In the genomic region with DNA sequence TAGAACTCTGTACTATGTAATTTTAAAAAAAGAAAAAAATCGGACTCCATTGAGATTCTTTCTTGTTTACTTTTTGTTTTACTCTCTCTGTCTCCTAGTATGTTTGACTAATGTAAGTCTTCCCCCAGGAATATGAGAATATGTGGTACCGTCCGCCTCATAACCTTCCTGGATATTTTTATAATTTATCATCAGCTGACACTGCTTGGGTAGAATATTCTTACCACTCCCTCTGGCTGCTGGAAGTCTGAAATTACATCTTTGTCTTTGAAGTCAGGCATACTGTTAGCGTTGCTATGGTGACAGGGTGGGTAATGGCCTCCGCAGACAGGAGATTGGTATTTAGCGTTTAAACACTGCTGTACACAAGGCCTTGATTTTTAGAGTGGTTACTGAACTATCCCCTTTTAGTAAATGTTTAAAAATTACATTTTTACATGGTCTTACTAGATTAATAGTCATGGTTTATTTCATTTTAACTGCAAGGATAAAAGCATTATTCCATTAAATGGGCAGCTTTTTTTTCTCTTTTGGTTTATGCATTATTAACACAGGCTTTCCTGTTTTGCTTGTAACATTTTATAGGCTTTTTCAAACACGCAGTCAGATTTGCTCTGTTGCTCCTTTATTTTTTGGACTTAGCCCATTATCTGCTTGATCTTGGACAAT, we compare ENCODE assay signal across 8 cellular contexts.
DNase-seq lines count a peak whose midpoint lies in the region; TF ChIP-seq lines count a peak whose summit lies in the region.

No MANE protein-coding gene starts in this region.

- no peaks in the 10 kb centered on the region for H3K9me3 Mint-ChIP-seq in activated CD4-positive, alpha-beta memory T cell treated with anti-CD3 and anti-CD28 coated beads for 36 hours
- H3K9me3 Mint-ChIP-seq in activated CD4-positive, alpha-beta memory T cell treated with anti-CD3 and anti-CD28 coated beads, Interleukin-2, amount 10 ng/mL, durations not matched to agents 7 days and 5 days: no peaks in the 10 kb centered on the region
- H3K9me3 Mint-ChIP-seq in CD14-positive monocyte: peaks cover 0 to 3% (median 0%) of the 10 kb centered on the region in 7 donors

- POLR2A ChIA-PET in activated CD4-positive, alpha-beta memory T cell treated with anti-CD3 and anti-CD28 coated beads for 36 hours (lab: Charles Lee): no interaction called here
- POLR2A ChIA-PET in activated CD4-positive, alpha-beta memory T cell treated with anti-CD3 and anti-CD28 coated beads, Interleukin-2, amount 10 ng/mL, durations not matched to agents 7 days and 5 days (lab: Charles Lee): interaction anchor here (0.9 kb wide), 1 partner anchor 10 kb away, joined by 3 read pairs; no protein-coding TSS in a partner anchor

- peaks cover 97% of the 10 kb centered on the region for H3K79me2 ChIP-seq in Loucy (ENCODE audit: insufficient read depth, low read length)
- H3K79me2 ChIP-seq in osteoblast (ENCODE audit: insufficient read depth, low read length): peaks cover 71% of the 10 kb centered on the region

- H3K4me2 ChIP-seq in Loucy (ENCODE audit: low read depth, low read length, poor library complexity, severe bottlenecking) (peak overlapping the region; percentile 73), osteoblast (ENCODE audit: insufficient read depth, low read length) (peak overlapping the region; percentile 91)

- CTCF ChIA-PET in activated CD4-positive, alpha-beta memory T cell treated with anti-CD3 and anti-CD28 coated beads for 36 hours (lab: Charles Lee): interaction anchor here (1.3 kb wide), 1 partner anchor 10 kb away, joined by 3 read pairs; no protein-coding TSS in a partner anchor
- CTCF ChIA-PET in activated CD4-positive, alpha-beta memory T cell treated with anti-CD3 and anti-CD28 coated beads, Interleukin-2, amount 10 ng/mL, durations not matched to agents 7 days and 5 days (lab: Charles Lee): interaction anchor here (0.7 kb wide), 1 partner anchor 83 kb away, joined by 3 read pairs; no protein-coding TSS in a partner anchor

- H2AFZ ChIP-seq in Loucy (ENCODE audit: low read length) (no peak overlapping the region), osteoblast (ENCODE audit: low read length) (peak overlapping the region; percentile 30)

- H3K9me3 ChIP-seq in Loucy (ENCODE audit: insufficient read depth, low read depth, low read length): no peaks in the 10 kb centered on the region
- no peaks in the 10 kb centered on the region for H3K9me3 ChIP-seq in osteoblast (ENCODE audit: low read depth, low read length)

- intact Hi-C loops in activated CD4-positive, alpha-beta memory T cell treated with anti-CD3 and anti-CD28 coated beads for 36 hours (cut with micrococcal nuclease): loop anchor here (10.0 kb wide), 1 partner anchor 259 kb away; no protein-coding TSS in a partner anchor
- intact Hi-C loops in CD14-positive monocyte (cut with micrococcal nuclease): no loop called here

- peak; percentile 41 for DNase-seq in activated CD4-positive, alpha-beta memory T cell treated with anti-CD3 and anti-CD28 coated beads for 36 hours
- DNase-seq in activated CD4-positive, alpha-beta memory T cell treated with anti-CD3 and anti-CD28 coated beads, Interleukin-2, amount 10 ng/mL, durations not matched to agents 7 days and 5 days: no peak
- DNase-seq in T-helper 22 cell (ENCODE audit: low read depth): peak; percentile 14
- peak; percentile 98 for DNase-seq in fibroblast of the aortic adventitia (ENCODE audit: low read depth)
- peak; percentile 96 for DNase-seq in osteoblast (ENCODE audit: insufficient read length, low spot score, missing footprints)
- no peak for DNase-seq in stimulated activated CD4-positive, alpha-beta T cell treated with anti-CD3 and anti-CD28 coated beads, Interleukin-2, amount 100 ng/mL, for 48 hours
- no peak for DNase-seq in CD14-positive monocyte (ENCODE audit: low spot score)

- H3K27me3 ChIP-seq in Loucy (ENCODE audit: insufficient read depth, low read length, poor library complexity, severe bottlenecking) (no peaks in the 10 kb centered on the region), osteoblast (ENCODE audit: insufficient read depth, low read length) (no peaks in the 10 kb centered on the region)

- peaks cover 9% of the 10 kb centered on the region for H3F3A ChIP-seq in Loucy (ENCODE audit: low read depth)

- peaks cover 77% of the 10 kb centered on the region for H4K20me1 ChIP-seq in Loucy (ENCODE audit: insufficient read depth, low read length, poor library complexity, severe bottlenecking)
- peaks cover 5% of the 10 kb centered on the region for H4K20me1 ChIP-seq in osteoblast (ENCODE audit: insufficient read depth, low read length)

- peak overlapping the region; percentile 66 for H3K4me3 ChIP-seq in Loucy (ENCODE audit: low read length, poor library complexity, severe bottlenecking)
- H3K4me3 ChIP-seq in fibroblast of the aortic adventitia (ENCODE audit: low read depth, low read length): peak overlapping the region; percentile 46
- peak overlapping the region; percentile 64 for H3K4me3 ChIP-seq in osteoblast (ENCODE audit: insufficient read depth, low read length)

- no peak overlapping the region for H3K27ac Mint-ChIP-seq in activated CD4-positive, alpha-beta memory T cell treated with anti-CD3 and anti-CD28 coated beads for 36 hours
- H3K27ac Mint-ChIP-seq in activated CD4-positive, alpha-beta memory T cell treated with anti-CD3 and anti-CD28 coated beads, Interleukin-2, amount 10 ng/mL, durations not matched to agents 7 days and 5 days: no peak overlapping the region
- H3K27ac Mint-ChIP-seq in CD14-positive monocyte: peak overlapping the region in 1 of 7 donors; percentile 3

- no peaks in the 10 kb centered on the region for H3K9me2 ChIP-seq in Loucy (replicated peaks; ENCODE audit: low read depth, low read length)

- peak; percentile 50 for TF ChIP-seq CTCF in Loucy (conservative IDR thresholded peaks at IDR 0.05; ENCODE audit: low read length)
- TF ChIP-seq CTCF in fibroblast of the aortic adventitia (IDR thresholded peaks at IDR 0.05; ENCODE audit: insufficient read depth, low read length): peak; percentile 57
- TF ChIP-seq CTCF in osteoblast (IDR thresholded peaks at IDR 0.05; ENCODE audit: extremely low read depth, low read depth, low read length): peak; percentile 29
- TF ChIP-seq CTCF in CD14-positive monocyte (IDR thresholded peaks at IDR 0.05): no peak

- peak overlapping the region; percentile 48 for H3K9ac ChIP-seq in Loucy (ENCODE audit: low read depth, low read length, poor library complexity, severe bottlenecking)

- no peaks in the 10 kb centered on the region for H3K36me3 Mint-ChIP-seq in activated CD4-positive, alpha-beta memory T cell treated with anti-CD3 and anti-CD28 coated beads for 36 hours
- no peaks in the 10 kb centered on the region for H3K36me3 Mint-ChIP-seq in activated CD4-positive, alpha-beta memory T cell treated with anti-CD3 and anti-CD28 coated beads, Interleukin-2, amount 10 ng/mL, durations not matched to agents 7 days and 5 days (ENCODE audit: low read depth)
- no peaks in the 10 kb centered on the region for H3K36me3 Mint-ChIP-seq in CD14-positive monocyte

- H3K27ac ChIP-seq in osteoblast (ENCODE audit: low read depth, low read length): peak overlapping the region; percentile 94

- H3K36me3 ChIP-seq in Loucy (ENCODE audit: insufficient read depth, low read length) (no peaks in the 10 kb centered on the region; the same call in 1 of the 2 replicates), osteoblast (ENCODE audit: insufficient read depth, low read length) (no peaks in the 10 kb centered on the region)

- H3K4me1 Mint-ChIP-seq in activated CD4-positive, alpha-beta memory T cell treated with anti-CD3 and anti-CD28 coated beads for 36 hours (ENCODE audit: low read depth): peaks cover 62% of the 10 kb centered on the region
- H3K4me1 Mint-ChIP-seq in activated CD4-positive, alpha-beta memory T cell treated with anti-CD3 and anti-CD28 coated beads, Interleukin-2, amount 10 ng/mL, durations not matched to agents 7 days and 5 days: peaks cover 40% of the 10 kb centered on the region
- peaks cover 29% of the 10 kb centered on the region for H3K4me1 Mint-ChIP-seq in CD14-positive monocyte

- no peaks in the 10 kb centered on the region for H3K27me3 Mint-ChIP-seq in activated CD4-positive, alpha-beta memory T cell treated with anti-CD3 and anti-CD28 coated beads for 36 hours
- H3K27me3 Mint-ChIP-seq in activated CD4-positive, alpha-beta memory T cell treated with anti-CD3 and anti-CD28 coated beads, Interleukin-2, amount 10 ng/mL, durations not matched to agents 7 days and 5 days: no peaks in the 10 kb centered on the region
- no peaks in the 10 kb centered on the region for H3K27me3 Mint-ChIP-seq in CD14-positive monocyte (ENCODE audit: low read depth in 3 of 3)

- H3K4me1 ChIP-seq in Loucy (ENCODE audit: insufficient read depth, low read length, poor library complexity, severe bottlenecking) (peaks cover 85% of the 10 kb centered on the region), osteoblast (ENCODE audit: insufficient read depth, low read length) (peaks cover 52% of the 10 kb centered on the region)

- H3K4me3 Mint-ChIP-seq in activated CD4-positive, alpha-beta memory T cell treated with anti-CD3 and anti-CD28 coated beads for 36 hours: no peak overlapping the region
- no peak overlapping the region for H3K4me3 Mint-ChIP-seq in activated CD4-positive, alpha-beta memory T cell treated with anti-CD3 and anti-CD28 coated beads, Interleukin-2, amount 10 ng/mL, durations not matched to agents 7 days and 5 days
- H3K4me3 Mint-ChIP-seq in CD14-positive monocyte: no peak overlapping the region

Comparison
In these comparisons a context has a peak if more than half of its experiments do, and no peak if none do; other contexts are left out.
1. DNase-seq: peak in activated CD4-positive, alpha-beta memory T cell treated with anti-CD3 and anti-CD28 coated beads for 36 hours (single experiment), T-helper 22 cell (single experiment), fibroblast of the aortic adventitia (single experiment) and osteoblast (single experiment); none in activated CD4-positive, alpha-beta memory T cell treated with anti-CD3 and anti-CD28 coated beads, Interleukin-2, amount 10 ng/mL, durations not matched to agents 7 days and 5 days (single experiment), stimulated activated CD4-positive, alpha-beta T cell treated with anti-CD3 and anti-CD28 coated beads, Interleukin-2, amount 100 ng/mL, for 48 hours (0 of 2) and CD14-positive monocyte (single experiment).
2. Peak in every context shown above with its lines, with median percentiles within 50 percentile points of each other: H3K4me3 ChIP-seq.